Comparison of ENCODE assay signal across 1 cellular context in the genomic region with DNA sequence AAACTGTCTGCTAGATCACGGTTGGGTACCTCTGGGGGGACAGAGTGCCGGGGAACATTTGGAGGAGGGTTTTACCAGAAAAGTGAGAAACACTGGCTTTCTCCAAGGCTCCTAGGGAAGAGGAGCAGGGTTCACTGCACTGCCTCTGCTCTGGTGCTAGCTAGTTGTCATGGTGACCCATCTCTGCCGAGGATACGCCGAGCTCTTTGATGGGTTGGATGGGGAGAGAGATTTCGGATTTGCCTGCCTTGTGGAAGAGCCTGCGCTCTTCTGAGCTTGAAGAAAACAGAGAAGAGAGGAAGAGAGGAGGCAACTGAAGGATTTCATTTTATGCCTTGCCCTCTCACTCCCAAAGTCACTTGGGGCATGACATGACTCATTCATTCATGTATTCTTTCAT.
TF ChIP-seq lines count a peak whose summit lies in the region.

No MANE protein-coding gene starts in this region.

TF ChIP-seq in WTC11, 78 proteins besides CTCF, POLR2A, EP300 and RAD21 (continued from another document):
- TF ChIP-seq, protein P1, sequence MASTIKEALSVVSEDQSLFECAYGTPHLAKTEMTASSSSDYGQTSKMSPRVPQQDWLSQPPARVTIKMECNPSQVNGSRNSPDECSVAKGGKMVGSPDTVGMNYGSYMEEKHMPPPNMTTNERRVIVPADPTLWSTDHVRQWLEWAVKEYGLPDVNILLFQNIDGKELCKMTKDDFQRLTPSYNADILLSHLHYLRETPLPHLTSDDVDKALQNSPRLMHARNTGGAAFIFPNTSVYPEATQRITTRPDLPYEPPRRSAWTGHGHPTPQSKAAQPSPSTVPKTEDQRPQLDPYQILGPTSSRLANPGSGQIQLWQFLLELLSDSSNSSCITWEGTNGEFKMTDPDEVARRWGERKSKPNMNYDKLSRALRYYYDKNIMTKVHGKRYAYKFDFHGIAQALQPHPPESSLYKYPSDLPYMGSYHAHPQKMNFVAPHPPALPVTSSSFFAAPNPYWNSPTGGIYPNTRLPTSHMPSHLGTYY (CRISPR knock-in tag; IDR thresholded peaks at IDR 0.05): no peak
- TF ChIP-seq ZNF138 (CRISPR knock-in tag; conservative IDR thresholded peaks at IDR 0.05) (no peak), RORB (CRISPR knock-in tag; IDR thresholded peaks at IDR 0.05) (no peak), ETV6 (CRISPR knock-in tag; IDR thresholded peaks at IDR 0.05) (no peak), RELA (CRISPR knock-in tag; IDR thresholded peaks at IDR 0.05; ENCODE audit: borderline replicate concordance) (no peak), SP1 (CRISPR knock-in tag; conservative IDR thresholded peaks at IDR 0.05) (no peak), SMAD4 (CRISPR knock-in tag; IDR thresholded peaks at IDR 0.05) (no peak), EMX1 (CRISPR knock-in tag; IDR thresholded peaks at IDR 0.05) (no peak), E2F1 (CRISPR knock-in tag; IDR thresholded peaks at IDR 0.05) (no peak), CREM (CRISPR knock-in tag; IDR thresholded peaks at IDR 0.05) (no peak), IRF2 (CRISPR knock-in tag; IDR thresholded peaks at IDR 0.05; ENCODE audit: borderline replicate concordance, low read depth) (no peak)
